In genomic region chr3:45608296-45608695, GRCh38 we compare ENCODE assay signal across 16 cellular contexts. TPM values are rescaled to one million over a fixed set of nuclear protein-coding genes. Genes with fewer than 3 reads are reported as not detected.
DNase-seq lines count a peak whose midpoint lies in the region; ATAC-seq and TF ChIP-seq lines count a peak whose summit lies in the region.
"Had no signal": no experiment of that assay in that cellular context is flagged by ENCODE, and none has a peak within 500 bp of the region (broad histone marks: within the 10 kb centered on the region; RNA-seq: fewer than 3 reads in every experiment).

No MANE protein-coding gene starts in this region.

- H3K9me3 ChIP-seq in BLaER1 treated with 17β-estradiol and CSF1 and Interleukin-3, amounts not matched to agents 10 nM and 100 nM (replicated peaks in 1 of 11): no peaks in the 10 kb centered on the region
- H3K9me3 ChIP-seq in SJSA1 (replicated peaks): no peaks in the 10 kb centered on the region
- H3K9me3 ChIP-seq in right atrium auricular region: no peaks in the 10 kb centered on the region
- no peaks in the 10 kb centered on the region for H3K9me3 ChIP-seq in spleen
- H3K9me3 ChIP-seq: testis had no signal

- no peaks in the 10 kb centered on the region for H3K27me3 ChIP-seq in BLaER1 treated with 17β-estradiol and CSF1 and Interleukin-3, amounts not matched to agents 10 nM and 100 nM
- no peaks in the 10 kb centered on the region for H3K27me3 ChIP-seq in SJSA1 (replicated peaks)
- H3K27me3 ChIP-seq in right atrium auricular region: no peaks in the 10 kb centered on the region
- no peaks in the 10 kb centered on the region for H3K27me3 ChIP-seq in spleen (replicated peaks in 1 of 7)
- no peaks in the 10 kb centered on the region for H3K27me3 ChIP-seq in mesendoderm (ENCODE audit: insufficient read depth, low read length, poor library complexity)
- H3K27me3 ChIP-seq: testis had no signal

- no peak overlapping the region for H2BK15ac ChIP-seq in mesendoderm (replicated peaks; ENCODE audit: low read depth)

- H2BK120ac ChIP-seq in mesendoderm (ENCODE audit: low read depth, low read length): no peak overlapping the region

- no peak for ATAC-seq in activated CD4-positive, CD25-positive, alpha-beta regulatory T cell treated with anti-CD3 and anti-CD28 coated beads, Interleukin-2, amount 50 U/mL, for 24 hours

- H2AK5ac ChIP-seq in mesendoderm (ENCODE audit: low read length): no peak overlapping the region

- H3K23ac ChIP-seq in mesendoderm (ENCODE audit: low read length): no peak overlapping the region

- H3K18ac ChIP-seq in mesendoderm (ENCODE audit: low read length): no peak overlapping the region

- TF ChIP-seq CTCF in right atrium auricular region (IDR thresholded peaks at IDR 0.05): no peak
- TF ChIP-seq CTCF in spleen (IDR thresholded peaks at IDR 0.05 in 8 of 11, conservative IDR thresholded peaks at IDR 0.05 in 3 of 11): no peak

- peaks cover 4% of the 10 kb centered on the region for H3K79me2 ChIP-seq in mesendoderm (ENCODE audit: control insufficient read depth, insufficient read depth, low read length)

- intact Hi-C loops in spleen (cut with DNase I; ENCODE audit: low total_unique reads): no loop called here

- no peak overlapping the region for H3K9ac ChIP-seq in BLaER1 treated with 17β-estradiol and CSF1 and Interleukin-3, amounts not matched to agents 10 nM and 100 nM
- H3K9ac ChIP-seq in mesendoderm (ENCODE audit: low read length): no peak overlapping the region

- H3K56ac ChIP-seq in mesendoderm (ENCODE audit: low read length): no peak overlapping the region

- no peak overlapping the region for H3K4ac ChIP-seq in mesendoderm (ENCODE audit: low read depth, low read length)

- H3K79me1 ChIP-seq in mesendoderm (ENCODE audit: low read length): peaks cover 20% of the 10 kb centered on the region

- WGBS in spleen, 5 donors: 92 to 94% (median 92%) methylated on average over 10 of the region's 10 CpGs
- WGBS in mesendoderm (ENCODE audit: extremely low coverage, insufficient coverage, low lambda C conversion rate): no CpG with 5 or more reads among the region's 10 CpGs

- H3K27ac ChIP-seq in BLaER1 treated with 17β-estradiol and CSF1 and Interleukin-3, amounts not matched to agents 10 nM and 100 nM: no peak overlapping the region
- H3K27ac ChIP-seq in SJSA1: peak overlapping the region; percentile 55
- peak overlapping the region; percentile 81 to 90 for H3K27ac ChIP-seq in right atrium auricular region
- H3K27ac ChIP-seq in spleen: peak overlapping the region in 1 of 8 donors; percentile 24
- H3K27ac ChIP-seq in mesendoderm (ENCODE audit: low read depth, low read length): no peak overlapping the region
- H3K27ac ChIP-seq: testis had no signal

- peaks cover 64 to 100% (median 87%) of the 10 kb centered on the region in 10 experiments for H3K4me1 ChIP-seq in BLaER1 treated with 17β-estradiol and CSF1 and Interleukin-3, amounts not matched to agents 10 nM and 100 nM
- H3K4me1 ChIP-seq in SJSA1 (replicated peaks) (peaks cover 42% of the 10 kb centered on the region), right atrium auricular region (peaks cover 0 to 95% of the 10 kb centered on the region in 2 donors), spleen (peaks cover 10 to 99% (median 62%) of the 10 kb centered on the region in 6 donors), mesendoderm (ENCODE audit: control insufficient read depth, low read depth, low read length) (no peaks in the 10 kb centered on the region)

- no peak overlapping the region for H2BK5ac ChIP-seq in mesendoderm (ENCODE audit: low read length)

- peaks cover 47 to 92% (median 66%) of the 10 kb centered on the region in 11 experiments for H3K36me3 ChIP-seq in BLaER1 treated with 17β-estradiol and CSF1 and Interleukin-3, amounts not matched to agents 10 nM and 100 nM
- peaks cover 39% of the 10 kb centered on the region for H3K36me3 ChIP-seq in SJSA1
- no peaks in the 10 kb centered on the region for H3K36me3 ChIP-seq in right atrium auricular region
- peaks cover 0 to 65% (median 15%) of the 10 kb centered on the region in 6 donors for H3K36me3 ChIP-seq in spleen
- H3K36me3 ChIP-seq in mesendoderm (ENCODE audit: control insufficient read depth, insufficient read depth, low read length): no peaks in the 10 kb centered on the region

- no peak overlapping the region for H3K4me3 ChIP-seq in BLaER1 treated with 17β-estradiol and CSF1 and Interleukin-3, amounts not matched to agents 10 nM and 100 nM
- H3K4me3 ChIP-seq in SJSA1: no peak overlapping the region
- H3K4me3 ChIP-seq in right atrium auricular region: no peak overlapping the region
- H3K4me3 ChIP-seq in spleen: no peak overlapping the region
- no peak overlapping the region for H3K4me3 ChIP-seq in mesendoderm (ENCODE audit: low read length)
- H3K4me3 ChIP-seq: testis had no signal

- no peak overlapping the region for H4K8ac ChIP-seq in mesendoderm (ENCODE audit: low read depth, low read length)

- peaks cover 100% of the 10 kb centered on the region in 11 experiments for H4K20me1 ChIP-seq in BLaER1 treated with 17β-estradiol and CSF1 and Interleukin-3, amounts not matched to agents 10 nM and 100 nM

- no peak for TF ChIP-seq POLR2A in spleen (IDR thresholded peaks at IDR 0.05)

- DNase-seq in SJSA1 (ENCODE audit: low read depth in 1 of 2, low spot score in 2 of 2) (no peak), right atrium auricular region (ENCODE audit: low spot score) (no peak), spleen (peak; percentile 52), mesendoderm (no peak), SW 1271 (lab: John Stamatoyannopoulos, UW) (no peak)
- no peak for DNase-seq in stimulated activated CD4-positive, alpha-beta T cell treated with anti-CD3 and anti-CD28 coated beads, Interleukin-4, amount 100 ng/mL, for 24 hours
- DNase-seq: activated naive CD4-positive, alpha-beta T cell; C1 segment of cervical spinal cord; caudate nucleus; glutamatergic neuron; kidney glomerular epithelial cell; NCI-H2029 treated with DMSO at 0.1 percent for 48 hours; RPMI8226; testis had no signal

- H4K5ac ChIP-seq in mesendoderm (ENCODE audit: low read length): no peak overlapping the region

- H3K4me2 ChIP-seq in BLaER1 treated with 17β-estradiol and CSF1 and Interleukin-3, amounts not matched to agents 10 nM and 100 nM: peak overlapping the region in 7 of 11 experiments; percentile 52 to 77 (median 69); a peak in 10 of 22 replicates
- H3K4me2 ChIP-seq in mesendoderm (ENCODE audit: low read length): no peak overlapping the region

RNA-seq across cellular contexts. Expression of gene LIMD1, which starts 13.7 kb away (rescaled TPM):
- 5.3 and 11.0 TPM in 2 replicates for total RNA-seq in SJSA1 (2014; rRNA removed; shearing (Covaris generic))
- total RNA-seq in right atrium auricular region (10 to 100 TPM; 15.8 to 19.4 TPM), spleen (10 to 100 TPM; 41.5 to 58.5 (median 49.8) TPM)
- 10 to 100 TPM in 1 of 3 donors, 1 to 10 TPM in 2; 5.3 to 15.9 (median 6.5) TPM for polyA plus RNA-seq in spleen
- 11.1 TPM for polyA plus RNA-seq in mesendoderm (2013, experiment 1 of 2)
- 11.8 TPM for polyA plus RNA-seq in mesendoderm (2013, experiment 2 of 2)

Comparison
In these comparisons a context has a peak if more than half of its experiments do, and no peak if none do; other contexts are left out.
1. H3K27ac ChIP-seq: peak in SJSA1 (single experiment) and right atrium auricular region (2 of 2); none in BLaER1 treated with 17β-estradiol and CSF1 and Interleukin-3, amounts not matched to agents 10 nM and 100 nM (0 of 11) and mesendoderm (single experiment).